Comparison of ENCODE assay signal across 12 cellular contexts in genomic region chr11:103907548-103908455, GRCh38.
DNase-seq lines count a peak whose midpoint lies in the region; ATAC-seq, FAIRE-seq and TF ChIP-seq lines count a peak whose summit lies in the region.
"Had no signal": no experiment of that assay in that cellular context is flagged by ENCODE, and none has a peak within 500 bp of the region (broad histone marks: within the 10 kb centered on the region; RNA-seq: fewer than 3 reads in every experiment).

No MANE protein-coding gene starts in this region.

- H3K27ac ChIP-seq in right lobe of liver (no peak overlapping the region), HepG2 (ENCODE audit: extremely low read length, insufficient read depth, low read length) (no peak overlapping the region), SJSA1 (peak overlapping the region; percentile 41)

- POLR2A ChIA-PET in HepG2 (lab: Yijun Ruan, JAX), result no interaction called here

- H4K20me1 ChIP-seq in HepG2 (ENCODE audit: insufficient read depth, low read length), result no peaks in the 10 kb centered on the region

- no peaks in the 10 kb centered on the region for H3K27me3 ChIP-seq in right lobe of liver
- no peaks in the 10 kb centered on the region for H3K27me3 ChIP-seq in HepG2 (ENCODE audit: control insufficient read depth in 1 of 2, insufficient read depth in 2 of 2, low read length in 2 of 2)
- H3K27me3 ChIP-seq in SJSA1 (replicated peaks), result no peaks in the 10 kb centered on the region
- H3K27me3 ChIP-seq: pancreas, thyroid gland had no signal

- no peak for TF ChIP-seq POLR2A in right lobe of liver (IDR thresholded peaks at IDR 0.05)
- no peak for TF ChIP-seq POLR2A in HepG2 (IDR thresholded peaks at IDR 0.05; ENCODE audit: insufficient read depth in 1 of 2, low read depth in 2 of 2, low read length in 2 of 2)

- FAIRE-seq in HepG2 (lab: Jason Lieb, UNC), result no peak
- FAIRE-seq: endometrium, pancreas had no signal

- no peak overlapping the region for H2AFZ ChIP-seq in HepG2 (ENCODE audit: low read length)

- TF ChIP-seq CTCF in right lobe of liver (IDR thresholded peaks at IDR 0.05), result no peak
- no peak for TF ChIP-seq CTCF in HepG2 (CRISPR knock-in tag; IDR thresholded peaks at IDR 0.05)

- no peaks in the 10 kb centered on the region for H3K79me2 ChIP-seq in HepG2 (ENCODE audit: insufficient read depth, low read length)

- no TSS peak for BruUV-seq in HepG2 (replicated peaks; lab: Mats Ljungman, UMichigan)

- H3K9me3 ChIP-seq in right lobe of liver, result no peaks in the 10 kb centered on the region
- H3K9me3 ChIP-seq in HepG2 (ENCODE audit: low read length), result peaks cover 13% of the 10 kb centered on the region
- no peaks in the 10 kb centered on the region for H3K9me3 ChIP-seq in SJSA1 (replicated peaks)
- H3K9me3 ChIP-seq: pancreas, thyroid gland had no signal

- H3K9ac ChIP-seq in HepG2 (ENCODE audit: insufficient read depth, low read depth, low read length), result no peak overlapping the region

- in situ Hi-C loops in HepG2 (cut with HindIII; ENCODE audit: extremely low pct_ligation_motif_present, low pct_unique_long_range_greater_than_20kb), result no loop called here

- no peaks in the 10 kb centered on the region for H3K36me3 ChIP-seq in right lobe of liver
- no peaks in the 10 kb centered on the region for H3K36me3 ChIP-seq in HepG2 (replicated peaks in 1 of 2; ENCODE audit: control insufficient read depth in 1 of 2, insufficient read depth in 2 of 2, low read length in 2 of 2)
- no peaks in the 10 kb centered on the region for H3K36me3 ChIP-seq in SJSA1
- H3K36me3 ChIP-seq: thyroid gland had no signal

- H3K4me1 ChIP-seq in right lobe of liver (no peaks in the 10 kb centered on the region), HepG2 (ENCODE audit: insufficient read depth, low read length) (no peaks in the 10 kb centered on the region), SJSA1 (replicated peaks) (peaks cover 13% of the 10 kb centered on the region)
- H3K4me1 ChIP-seq: pancreas, thyroid gland had no signal

- WGBS in right lobe of liver (ENCODE audit: insufficient coverage, low coverage, low lambda C conversion rate, missing lambda C conversion rate), result 34% methylated on average over 3 of the region's 3 CpGs
- 5% methylated on average over 3 of the region's 3 CpGs for WGBS in HepG2 (ENCODE audit: low lambda C conversion rate)

- H3K4me3 ChIP-seq in right lobe of liver, result no peak overlapping the region
- no peak overlapping the region for H3K4me3 ChIP-seq in HepG2 (replicated peaks in 1 of 3; ENCODE audit: insufficient read depth in 1 of 3, low read depth in 2 of 3, low read length in 3 of 3)
- H3K4me3 ChIP-seq in SJSA1, result no peak overlapping the region
- H3K4me3 ChIP-seq: pancreas, thyroid gland had no signal

- TF ChIP-seq RAD21 in HepG2 (CRISPR knock-in tag; IDR thresholded peaks at IDR 0.05), result no peak

- H3K4me2 ChIP-seq in HepG2 (ENCODE audit: low read depth, low read length), result no peak overlapping the region

- TF ChIP-seq EP300 in HepG2 (IDR thresholded peaks at IDR 0.05; ENCODE audit: low read depth in 2 of 2, low read length in 2 of 2) (no peak), HepG2 (CRISPR knock-in tag; IDR thresholded peaks at IDR 0.05; ENCODE audit: borderline replicate concordance) (no peak)

- peak in 3 of 4 donors; percentile 18 to 62 (median 54) for ATAC-seq in right lobe of liver
- no peak for ATAC-seq in HepG2
- no peak for ATAC-seq in GM21737 (IDR thresholded peaks at IDR 0.05; ENCODE audit: unreplicated experiment)
- ATAC-seq in GM21447 (IDR thresholded peaks at IDR 0.05; ENCODE audit: unreplicated experiment), result no peak

- CTCF ChIA-PET in HepG2 (lab: Yijun Ruan, JAX; ENCODE audit: low intra/inter-chr PET ratio, low total read pairs), result no interaction called here

- no peak for DNase-seq in right lobe of liver
- DNase-seq in HepG2 (ENCODE audit: low spot score), result no peak
- DNase-seq in SJSA1 (ENCODE audit: low read depth in 1 of 2, low spot score in 2 of 2), result peak in 1 of 2 experiments; percentile 28
- DNase-seq in fibroblast of peridontal ligament (ENCODE audit: extremely low read depth), result peak; percentile 26
- DNase-seq in activated gamma-delta T cell treated with Interleukin-2 at 50 U/mL for 16 hours, result no peak
- no peak for DNase-seq in NCI-H2227 treated with DMSO at 0.1 percent for 48 hours (lab: John Stamatoyannopoulos, UW)
- DNase-seq: activated CD4-positive, alpha-beta T cell treated with anti-CD3 and anti-CD28 coated beads, Interleukin-2, amount 50 U/mL, for 1 hour; pancreas; thyroid gland had no signal

- intact Hi-C loops in right lobe of liver (cut with DNase I), result no loop called here
- intact Hi-C loops in HepG2 (cut with micrococcal nuclease; ENCODE audit: unreplicated experiment), result no loop called here

TF ChIP-seq in HepG2, 621 proteins besides CTCF, POLR2A, EP300 and RAD21:
- TF ChIP-seq, protein P1, sequence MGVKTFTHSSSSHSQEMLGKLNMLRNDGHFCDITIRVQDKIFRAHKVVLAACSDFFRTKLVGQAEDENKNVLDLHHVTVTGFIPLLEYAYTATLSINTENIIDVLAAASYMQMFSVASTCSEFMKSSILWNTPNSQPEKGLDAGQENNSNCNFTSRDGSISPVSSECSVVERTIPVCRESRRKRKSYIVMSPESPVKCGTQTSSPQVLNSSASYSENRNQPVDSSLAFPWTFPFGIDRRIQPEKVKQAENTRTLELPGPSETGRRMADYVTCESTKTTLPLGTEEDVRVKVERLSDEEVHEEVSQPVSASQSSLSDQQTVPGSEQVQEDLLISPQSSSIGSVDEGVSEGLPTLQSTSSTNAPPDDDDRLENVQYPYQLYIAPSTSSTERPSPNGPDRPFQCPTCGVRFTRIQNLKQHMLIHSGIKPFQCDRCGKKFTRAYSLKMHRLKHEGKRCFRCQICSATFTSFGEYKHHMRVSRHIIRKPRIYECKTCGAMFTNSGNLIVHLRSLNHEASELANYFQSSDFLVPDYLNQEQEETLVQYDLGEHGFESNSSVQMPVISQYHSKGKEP (CRISPR knock-in tag; IDR thresholded peaks at IDR 0.05), result no peak
- no peak for TF ChIP-seq ZNF839 (CRISPR knock-in tag; IDR thresholded peaks at IDR 0.05; ENCODE audit: borderline replicate concordance)
- TF ChIP-seq IKZF5 (CRISPR knock-in tag; IDR thresholded peaks at IDR 0.05), result no peak
- TF ChIP-seq JUND (CRISPR knock-in tag; IDR thresholded peaks at IDR 0.05), result no peak
- TF ChIP-seq ADNP (CRISPR knock-in tag; IDR thresholded peaks at IDR 0.05), result no peak
- TF ChIP-seq, protein P2, sequence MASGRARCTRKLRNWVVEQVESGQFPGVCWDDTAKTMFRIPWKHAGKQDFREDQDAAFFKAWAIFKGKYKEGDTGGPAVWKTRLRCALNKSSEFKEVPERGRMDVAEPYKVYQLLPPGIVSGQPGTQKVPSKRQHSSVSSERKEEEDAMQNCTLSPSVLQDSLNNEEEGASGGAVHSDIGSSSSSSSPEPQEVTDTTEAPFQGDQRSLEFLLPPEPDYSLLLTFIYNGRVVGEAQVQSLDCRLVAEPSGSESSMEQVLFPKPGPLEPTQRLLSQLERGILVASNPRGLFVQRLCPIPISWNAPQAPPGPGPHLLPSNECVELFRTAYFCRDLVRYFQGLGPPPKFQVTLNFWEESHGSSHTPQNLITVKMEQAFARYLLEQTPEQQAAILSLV (CRISPR knock-in tag; IDR thresholded peaks at IDR 0.05; ENCODE audit: borderline replicate concordance), result no peak
- TF ChIP-seq, protein P3, sequence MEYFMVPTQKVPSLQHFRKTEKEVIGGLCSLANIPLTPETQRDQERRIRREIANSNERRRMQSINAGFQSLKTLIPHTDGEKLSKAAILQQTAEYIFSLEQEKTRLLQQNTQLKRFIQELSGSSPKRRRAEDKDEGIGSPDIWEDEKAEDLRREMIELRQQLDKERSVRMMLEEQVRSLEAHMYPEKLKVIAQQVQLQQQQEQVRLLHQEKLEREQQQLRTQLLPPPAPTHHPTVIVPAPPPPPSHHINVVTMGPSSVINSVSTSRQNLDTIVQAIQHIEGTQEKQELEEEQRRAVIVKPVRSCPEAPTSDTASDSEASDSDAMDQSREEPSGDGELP (IDR thresholded peaks at IDR 0.05; ENCODE audit: borderline replicate concordance, low read depth), result no peak

Comparison
In these comparisons a context has a peak if more than half of its experiments do, and no peak if none do; other contexts are left out.
1. ATAC-seq: peak in right lobe of liver (3 of 4); none in HepG2 (single experiment), GM21737 (single experiment) and GM21447 (single experiment).